Comparison of ENCODE assay signal across 23 cellular contexts in genomic region chr6:346389-347030, GRCh38. TPM values are rescaled to one million over a fixed set of nuclear protein-coding genes. Genes with fewer than 3 reads are reported as not detected.
DNase-seq lines count a peak whose midpoint lies in the region; ATAC-seq and TF ChIP-seq lines count a peak whose summit lies in the region.
"Had no signal": no experiment of that assay in that cellular context is flagged by ENCODE, and none has a peak within 500 bp of the region (broad histone marks: within the 10 kb centered on the region; RNA-seq: fewer than 3 reads in every experiment).

No MANE protein-coding gene starts in this region.

- CTCF ChIA-PET in A673 (lab: Charles Lee): no interaction called here

- H3K4me1 ChIP-seq in A673 (ENCODE audit: insufficient read depth, low read length, poor library complexity, severe bottlenecking): no peaks in the 10 kb centered on the region
- H3K4me1 ChIP-seq: tibial artery had no signal

- in situ Hi-C loops in astrocyte of the cerebellum (cut with HindIII; ENCODE audit: low sequenced_read_pairs): no loop called here

- H3K9me3 ChIP-seq in A673 (ENCODE audit: low read depth, low read length, poor library complexity, severe bottlenecking): peaks cover 5% of the 10 kb centered on the region
- H3K9me3 ChIP-seq: SJSA1, tibial artery had no signal

- H3K4me3 ChIP-seq in A673 (ENCODE audit: low read depth, low read length, poor library complexity, severe bottlenecking): no peak overlapping the region
- no peak overlapping the region for H3K4me3 ChIP-seq in HFF-Myc (replicated peaks; ENCODE audit: low read depth, low read length)
- H3K4me3 ChIP-seq in astrocyte of the cerebellum (ENCODE audit: low read depth, low read length): no peak overlapping the region
- H3K4me3 ChIP-seq: SJSA1, tibial artery had no signal

- H3K27me3 ChIP-seq in A673 (replicated peaks; ENCODE audit: insufficient read depth, low read depth, low read length, poor library complexity): no peaks in the 10 kb centered on the region
- H3K27me3 ChIP-seq: SJSA1, tibial artery had no signal

- intact Hi-C loops in A673 (cut with micrococcal nuclease; ENCODE audit: unreplicated experiment): no loop called here

- ATAC-seq in HG02840 (IDR thresholded peaks at IDR 0.05; ENCODE audit: low FRiP score, unreplicated experiment): no peak
- ATAC-seq: naive thymus-derived CD4-positive, alpha-beta T cell had no signal

- no peak overlapping the region for H3K27ac ChIP-seq in A673 (ENCODE audit: low read depth, low read length, poor library complexity, severe bottlenecking)
- H3K27ac ChIP-seq: SJSA1, tibial artery had no signal

- BruUV-seq in A673 (replicated peaks; lab: Mats Ljungman, UMichigan): no TSS peak

- DNase-seq in A673 (ENCODE audit: low spot score) (peak; percentile 45), HFF-Myc (ENCODE audit: extremely low read depth, low read depth) (peak; percentile 20), astrocyte of the cerebellum (ENCODE audit: low read depth) (peak; percentile 34), foreskin melanocyte (peak; percentile 70), SW 1271 (lab: John Stamatoyannopoulos, UW) (no peak), HuH-7.5 (ENCODE audit: low spot score) (no peak), GM10266 (ENCODE audit: extremely low spot score) (no peak)
- DNase-seq: activated CD4-positive, alpha-beta T cell treated with anti-CD3 and anti-CD28 coated beads for 4 hours; activated CD8-positive, alpha-beta memory T cell treated with anti-CD3 and anti-CD28 coated beads, Interleukin-2, amount 50 U/mL, for 4 hours; activated gamma-delta T cell treated with Interleukin-2 at 50 U/mL for 16 hours; anterior cingulate cortex; CD4-positive, CD25-positive, alpha-beta regulatory T cell; DMS53; MM.1S; naive thymus-derived CD4-positive, alpha-beta T cell; NCI-H1694 treated with DMSO at 0.1 percent for 48 hours; NCI-H510A; T-helper 9 cell; tibial artery had no signal

- POLR2A ChIA-PET in A673 (lab: Charles Lee; ENCODE audit: low non-redundant PET): no interaction called here

- TF ChIP-seq CTCF in A673 (conservative IDR thresholded peaks at IDR 0.05; ENCODE audit: low read depth, low read length) (no peak), HFF-Myc (IDR thresholded peaks at IDR 0.05; ENCODE audit: low read depth, low read length, missing control alignments) (no peak), astrocyte of the cerebellum (IDR thresholded peaks at IDR 0.05; ENCODE audit: low read depth, low read length, missing control alignments) (no peak), GM10266 (IDR thresholded peaks at IDR 0.05; ENCODE audit: control insufficient read depth, insufficient read depth, low read depth, missing control alignments) (no peak)

- no peaks in the 10 kb centered on the region for H3K36me3 ChIP-seq in A673 (ENCODE audit: insufficient read depth, low read length, poor library complexity, severe bottlenecking)
- H3K36me3 ChIP-seq: SJSA1 had no signal

RNA-seq across cellular contexts. Expression of gene IRF4, which starts 45.0 kb away (rescaled TPM):
- total RNA-seq in A673 (2021): 0.07 and 0.37 TPM in 2 replicates
- total RNA-seq: lung microvascular endothelial cell, progenitor cell of endocrine pancreas had no signal

RNA-seq across cellular contexts. Expression of gene DUSP22, which starts 54.2 kb away (rescaled TPM):
- 16.0 and 18.5 TPM in 2 replicates for total RNA-seq in A673 (2021)

Comparison
In these comparisons a context has a peak if more than half of its experiments do, and no peak if none do; other contexts are left out.
1. DNase-seq: peak in A673 (single experiment), HFF-Myc (single experiment), astrocyte of the cerebellum (single experiment) and foreskin melanocyte (single experiment); none in SW 1271 (0 of 2), HuH-7.5 (single experiment) and GM10266 (single experiment).